Comparison of ENCODE assay signal across 15 cellular contexts in genomic region chr13:27636624-27637288, GRCh38. TPM values are rescaled to one million over a fixed set of nuclear protein-coding genes. Genes with fewer than 3 reads are reported as not detected.
DNase-seq lines count a peak whose midpoint lies in the region; ATAC-seq and TF ChIP-seq lines count a peak whose summit lies in the region.
"Had no signal": no experiment of that assay in that cellular context is flagged by ENCODE, and none has a peak within 500 bp of the region (broad histone marks: within the 10 kb centered on the region; RNA-seq: fewer than 3 reads in every experiment).

No MANE protein-coding gene starts in this region.

- H3K4me3 Mint-ChIP-seq in natural killer cell = no peak overlapping the region
- no peak overlapping the region for H3K4me3 Mint-ChIP-seq in natural killer cell treated with Interleukin-12 subunit alpha and Interleukin-12 subunit beta and Interleukin-15 and Interleukin-18, amount 100 ng/mL, for 72 hours
- peak overlapping the region; percentile 3 for H3K4me3 Mint-ChIP-seq in T-helper 2 cell treated with Interferon-gamma antibody and Interleukin-4, amounts not matched to agents 5 μg/mL and 100 μg/mL, for 36 hours
- H3K4me3 Mint-ChIP-seq: stimulated activated memory B cell treated with anti-CD40 and anti-IgM and Interleukin-4, amounts not matched to agents 10 μg/mL and 1 μg/mL and 100 μg/mL, for 72 hours had no signal

- H3K4ac ChIP-seq in mesenchymal stem cell (ENCODE audit: low read depth in 1 of 2, low read length in 2 of 2) = no peak overlapping the region

- H2BK5ac ChIP-seq in mesenchymal stem cell (ENCODE audit: low read depth, low read length, poor library complexity, severe bottlenecking) = no peak overlapping the region

- intact Hi-C loops in natural killer cell (cut with micrococcal nuclease) = no loop called here

- H3K79me1 ChIP-seq in mesenchymal stem cell (replicated peaks; ENCODE audit: low read length, poor library complexity, severe bottlenecking) = peaks cover 14% of the 10 kb centered on the region

- TF ChIP-seq CTCF in natural killer cell (IDR thresholded peaks at IDR 0.05) (no peak), fibroblast of lung (conservative IDR thresholded peaks at IDR 0.05 in 1 of 2, IDR thresholded peaks at IDR 0.05 in 1 of 2; ENCODE audit: low read depth in 1 of 2, low read length in 2 of 2) (no peak)

- H3K14ac ChIP-seq in mesenchymal stem cell (ENCODE audit: low read length in 2 of 2) = no peak overlapping the region

- no peaks in the 10 kb centered on the region for H3K36me3 Mint-ChIP-seq in natural killer cell
- H3K36me3 Mint-ChIP-seq in natural killer cell treated with Interleukin-12 subunit alpha and Interleukin-12 subunit beta and Interleukin-15 and Interleukin-18, amount 100 ng/mL, for 72 hours = peaks cover 8% of the 10 kb centered on the region
- peaks cover 14% of the 10 kb centered on the region for H3K36me3 Mint-ChIP-seq in T-helper 2 cell treated with Interferon-gamma antibody and Interleukin-4, amounts not matched to agents 5 μg/mL and 100 μg/mL, for 36 hours (ENCODE audit: low read depth)

- H3K4me1 Mint-ChIP-seq in natural killer cell = peaks cover 47 to 51% of the 10 kb centered on the region in 2 donors
- H3K4me1 Mint-ChIP-seq in natural killer cell treated with Interleukin-12 subunit alpha and Interleukin-12 subunit beta and Interleukin-15 and Interleukin-18, amount 100 ng/mL, for 72 hours (ENCODE audit: low read depth in 2 of 2) = peaks cover 21 to 30% of the 10 kb centered on the region in 2 donors
- peaks cover 32% of the 10 kb centered on the region for H3K4me1 Mint-ChIP-seq in T-helper 2 cell treated with Interferon-gamma antibody and Interleukin-4, amounts not matched to agents 5 μg/mL and 100 μg/mL, for 36 hours (ENCODE audit: low read depth)

- no peak overlapping the region for H3K23ac ChIP-seq in mesenchymal stem cell (ENCODE audit: low read length in 2 of 2)

- H3K36me3 ChIP-seq in fibroblast of lung (ENCODE audit: control insufficient read depth, insufficient read depth, low read length) = no peaks in the 10 kb centered on the region
- H3K36me3 ChIP-seq in mesenchymal stem cell (ENCODE audit: control insufficient read depth in 1 of 2, insufficient read depth in 2 of 2, low read depth in 1 of 2, low read length in 2 of 2) = peaks cover 4 to 27% of the 10 kb centered on the region in 2 experiments

- H4K20me1 ChIP-seq in fibroblast of lung (ENCODE audit: control insufficient read depth, extremely low read depth, insufficient read depth, low read length) = no peaks in the 10 kb centered on the region

- H3K9me3 ChIP-seq in fibroblast of lung (ENCODE audit: control insufficient read depth, insufficient read depth, low read depth, low read length) (no peaks in the 10 kb centered on the region), mesenchymal stem cell (ENCODE audit: control insufficient read depth, low read length) (no peaks in the 10 kb centered on the region)

- H3K18ac ChIP-seq in mesenchymal stem cell (ENCODE audit: low read depth in 1 of 2, low read length in 2 of 2) = no peak overlapping the region

- no peak overlapping the region for H4K91ac ChIP-seq in mesenchymal stem cell (ENCODE audit: low read length)

- H2BK12ac ChIP-seq in mesenchymal stem cell (ENCODE audit: low read length in 2 of 2) = no peak overlapping the region

- H3K9me3 Mint-ChIP-seq in natural killer cell = no peaks in the 10 kb centered on the region
- H3K9me3 Mint-ChIP-seq in natural killer cell treated with Interleukin-12 subunit alpha and Interleukin-12 subunit beta and Interleukin-15 and Interleukin-18, amount 100 ng/mL, for 72 hours = no peaks in the 10 kb centered on the region
- no peaks in the 10 kb centered on the region for H3K9me3 Mint-ChIP-seq in T-helper 2 cell treated with Interferon-gamma antibody and Interleukin-4, amounts not matched to agents 5 μg/mL and 100 μg/mL, for 36 hours
- H3K9me3 Mint-ChIP-seq: stimulated activated memory B cell treated with anti-CD40 and anti-IgM and Interleukin-4, amounts not matched to agents 10 μg/mL and 1 μg/mL and 100 μg/mL, for 72 hours had no signal

- H2AFZ ChIP-seq in fibroblast of lung (ENCODE audit: low read length) = no peak overlapping the region
- no peak overlapping the region for H2AFZ ChIP-seq in mesenchymal stem cell (ENCODE audit: low read depth, low read length)

- no peak for DNase-seq in natural killer cell
- no peak for DNase-seq in natural killer cell treated with Interleukin-12 subunit alpha and Interleukin-12 subunit beta and Interleukin-15 and Interleukin-18, amount 100 ng/mL, for 72 hours (ENCODE audit: low spot score)
- DNase-seq in T-helper 2 cell treated with Interferon-gamma antibody and Interleukin-4, amounts not matched to agents 5 μg/mL and 100 μg/mL, for 36 hours (ENCODE audit: low spot score) = no peak
- peak; percentile 47 to 67 for DNase-seq in fibroblast of lung (ENCODE audit: low read depth in 2 of 2)
- no peak for DNase-seq in mesenchymal stem cell
- DNase-seq: aorta; dorsolateral prefrontal cortex; islet precursor cell; NCI-H526 treated with DMSO at 0.1 percent for 48 hours; Right ventricle myocardium superior; stimulated activated CD4-positive, alpha-beta T cell treated with anti-CD3 and anti-CD28 coated beads, Interleukin-4, amount 100 ng/mL, for 1 hour had no signal

- ATAC-seq in natural killer cell = no peak
- ATAC-seq in natural killer cell treated with Interleukin-12 subunit alpha and Interleukin-12 subunit beta and Interleukin-15 and Interleukin-18, amount 100 ng/mL, for 72 hours = no peak
- ATAC-seq in esophagus mucosa = no peak
- ATAC-seq in GM18867 (IDR thresholded peaks at IDR 0.05; ENCODE audit: unreplicated experiment) = no peak
- no peak for ATAC-seq in GM19351 (IDR thresholded peaks at IDR 0.05; ENCODE audit: unreplicated experiment)
- ATAC-seq: stimulated activated memory B cell treated with anti-CD40 and anti-IgM and Interleukin-4, amounts not matched to agents 10 μg/mL and 1 μg/mL and 100 μg/mL, for 72 hours had no signal

- no peak overlapping the region for H2BK120ac ChIP-seq in mesenchymal stem cell (ENCODE audit: low read depth, low read length)

- no peak overlapping the region for H2BK15ac ChIP-seq in mesenchymal stem cell (ENCODE audit: low read depth, poor library complexity, severe bottlenecking)

- no peak overlapping the region for H2AK5ac ChIP-seq in mesenchymal stem cell (ENCODE audit: low read length, severe bottlenecking)

- peak overlapping the region; percentile 27 to 63 for H3K27ac Mint-ChIP-seq in natural killer cell
- H3K27ac Mint-ChIP-seq in natural killer cell treated with Interleukin-12 subunit alpha and Interleukin-12 subunit beta and Interleukin-15 and Interleukin-18, amount 100 ng/mL, for 72 hours = no peak overlapping the region
- H3K27ac Mint-ChIP-seq in T-helper 2 cell treated with Interferon-gamma antibody and Interleukin-4, amounts not matched to agents 5 μg/mL and 100 μg/mL, for 36 hours = no peak overlapping the region
- H3K27ac Mint-ChIP-seq: stimulated activated memory B cell treated with anti-CD40 and anti-IgM and Interleukin-4, amounts not matched to agents 10 μg/mL and 1 μg/mL and 100 μg/mL, for 72 hours had no signal

- H4K8ac ChIP-seq in mesenchymal stem cell (ENCODE audit: low read length) = no peak overlapping the region

- WGBS in mesenchymal stem cell = 89% methylated on average over 3 of the region's 6 CpGs

- no peaks in the 10 kb centered on the region for H3K27me3 ChIP-seq in fibroblast of lung (ENCODE audit: control insufficient read depth, insufficient read depth, low read length)
- H3K27me3 ChIP-seq in mesenchymal stem cell (ENCODE audit: control insufficient read depth in 1 of 2, insufficient read depth in 1 of 2, low read length in 2 of 2) = no peaks in the 10 kb centered on the region
- H3K27me3 ChIP-seq: dorsolateral prefrontal cortex had no signal

- no peak overlapping the region for H3K4me3 ChIP-seq in fibroblast of lung (replicated peaks in 1 of 4; ENCODE audit: control extremely low read depth in 1 of 4, insufficient read depth in 1 of 4, low read depth in 3 of 4, low read length in 4 of 4)
- H3K4me3 ChIP-seq in mesenchymal stem cell (ENCODE audit: insufficient read depth in 1 of 2, low read depth in 1 of 2, low read length in 2 of 2) = no peak overlapping the region
- H3K4me3 ChIP-seq: dorsolateral prefrontal cortex had no signal

- no peaks in the 10 kb centered on the region for H3K4me1 ChIP-seq in fibroblast of lung (ENCODE audit: control insufficient read depth, extremely low read depth, insufficient read depth, low read length)
- no peaks in the 10 kb centered on the region for H3K4me1 ChIP-seq in mesenchymal stem cell (ENCODE audit: control insufficient read depth, insufficient read depth, low read depth, low read length)

- H3K4me2 ChIP-seq in fibroblast of lung (ENCODE audit: extremely low read depth, insufficient read depth, low read length) = no peak overlapping the region
- H3K4me2 ChIP-seq in mesenchymal stem cell (ENCODE audit: low read length, poor library complexity, severe bottlenecking) = no peak overlapping the region

- H3K9ac ChIP-seq in fibroblast of lung (ENCODE audit: insufficient read depth, low read length) = no peak overlapping the region
- no peak overlapping the region for H3K9ac ChIP-seq in mesenchymal stem cell (ENCODE audit: low read length)

- peaks cover 7% of the 10 kb centered on the region for H3K79me2 ChIP-seq in fibroblast of lung (ENCODE audit: control insufficient read depth, insufficient read depth, low read length)

- no peak overlapping the region for H3K27ac ChIP-seq in fibroblast of lung (ENCODE audit: insufficient read depth, low read length)
- no peak overlapping the region for H3K27ac ChIP-seq in mesenchymal stem cell (ENCODE audit: low read length, poor library complexity, severe bottlenecking)

- H3K27me3 Mint-ChIP-seq in natural killer cell (ENCODE audit: low read depth in 2 of 2) = no peaks in the 10 kb centered on the region
- H3K27me3 Mint-ChIP-seq in natural killer cell treated with Interleukin-12 subunit alpha and Interleukin-12 subunit beta and Interleukin-15 and Interleukin-18, amount 100 ng/mL, for 72 hours = no peaks in the 10 kb centered on the region
- no peaks in the 10 kb centered on the region for H3K27me3 Mint-ChIP-seq in T-helper 2 cell treated with Interferon-gamma antibody and Interleukin-4, amounts not matched to agents 5 μg/mL and 100 μg/mL, for 36 hours (ENCODE audit: low read depth)
- H3K27me3 Mint-ChIP-seq: stimulated activated memory B cell treated with anti-CD40 and anti-IgM and Interleukin-4, amounts not matched to agents 10 μg/mL and 1 μg/mL and 100 μg/mL, for 72 hours had no signal

RNA-seq across cellular contexts. Expression of gene POLR1D, which starts 15.1 kb away (rescaled TPM):
- total RNA-seq in natural killer cell (100 to 1,000 TPM; 109 to 132 (median 116) TPM), fibroblast of lung (84.6 and 110 TPM in 2 replicates), esophagus mucosa (121 TPM)
- total RNA-seq in natural killer cell treated with Interleukin-12 subunit alpha and Interleukin-12 subunit beta and Interleukin-15 and Interleukin-18, amount 100 ng/mL, for 72 hours = 100 to 1,000 TPM in 1 of 2 donors, 10 to 100 TPM in 1; 95.2 to 112 TPM
- polyA plus RNA-seq in fibroblast of lung = 96.0 and 99.6 TPM in 2 replicates
- polyA plus RNA-seq in fibroblast of lung (2012) = 92.0 and 93.4 TPM in 2 replicates
- 11.7 and 16.7 TPM in 2 replicates for polyA minus RNA-seq in fibroblast of lung (ENCODE audit: low replicate concordance)
- polyA plus RNA-seq in mesenchymal stem cell (2013, experiment 1 of 2) = 215 TPM
- polyA plus RNA-seq in mesenchymal stem cell (2013, experiment 2 of 2) = 218 TPM

RNA-seq across cellular contexts. Expression of gene LNX2, which starts 16.4 kb away (rescaled TPM):
- total RNA-seq in natural killer cell (1 to 10 TPM; 4.5 to 6.6 (median 5.0) TPM), fibroblast of lung (5.6 and 7.6 TPM in 2 replicates), esophagus mucosa (13.5 TPM)
- total RNA-seq in natural killer cell treated with Interleukin-12 subunit alpha and Interleukin-12 subunit beta and Interleukin-15 and Interleukin-18, amount 100 ng/mL, for 72 hours = 1 to 10 TPM; 4.1 to 4.2 TPM
- polyA plus RNA-seq in fibroblast of lung = 6.0 and 6.2 TPM in 2 replicates
- polyA plus RNA-seq in fibroblast of lung (2012) = 3.2 and 3.6 TPM in 2 replicates
- polyA minus RNA-seq in fibroblast of lung (ENCODE audit: low replicate concordance) = 6.9 and 7.2 TPM in 2 replicates
- 5.6 TPM for polyA plus RNA-seq in mesenchymal stem cell (2013, experiment 1 of 2)
- polyA plus RNA-seq in mesenchymal stem cell (2013, experiment 2 of 2) = 5.7 TPM

Comparison
In these comparisons a context has a peak if more than half of its experiments do, and no peak if none do; other contexts are left out.
1. H3K27ac Mint-ChIP-seq: peak in natural killer cell (2 of 2); none in natural killer cell treated with Interleukin-12 subunit alpha and Interleukin-12 subunit beta and Interleukin-15 and Interleukin-18, amount 100 ng/mL, for 72 hours (0 of 2) and T-helper 2 cell treated with Interferon-gamma antibody and Interleukin-4, amounts not matched to agents 5 μg/mL and 100 μg/mL, for 36 hours (single experiment).
2. DNase-seq: peak in fibroblast of lung (2 of 2); none in natural killer cell (single experiment), natural killer cell treated with Interleukin-12 subunit alpha and Interleukin-12 subunit beta and Interleukin-15 and Interleukin-18, amount 100 ng/mL, for 72 hours (single experiment), T-helper 2 cell treated with Interferon-gamma antibody and Interleukin-4, amounts not matched to agents 5 μg/mL and 100 μg/mL, for 36 hours (single experiment) and mesenchymal stem cell (single experiment).